ENCODE assay signal across 1 cellular context in the genomic region with DNA sequence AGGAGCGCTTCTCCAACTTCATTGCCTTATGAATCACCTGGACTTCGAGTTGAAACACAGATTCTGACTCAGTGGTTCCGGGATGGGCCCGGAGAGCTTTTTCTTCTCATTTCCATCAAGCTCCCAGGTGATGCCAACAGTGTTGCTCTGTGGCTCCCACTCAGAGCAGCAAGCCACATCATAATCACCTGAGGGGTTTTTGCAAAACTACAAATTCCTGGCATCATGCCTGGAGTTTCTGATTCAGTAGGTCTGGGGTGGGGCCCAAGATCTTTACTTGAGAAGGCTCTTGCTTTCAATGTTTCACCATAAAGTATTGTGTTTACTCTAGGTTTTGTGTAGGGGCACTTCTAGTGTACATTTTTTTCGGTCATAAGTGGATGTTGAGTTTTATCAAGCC.
TF ChIP-seq lines count a peak whose summit lies in the region.

No MANE protein-coding gene starts in this region.

TF ChIP-seq in H1, 55 proteins besides CTCF, POLR2A, EP300 and RAD21 (continued from another document):
- no peak for TF ChIP-seq CREB1 (IDR thresholded peaks at IDR 0.05)
- TF ChIP-seq BACH1 (IDR thresholded peaks at IDR 0.05; ENCODE audit: low read length), result no peak
- TF ChIP-seq SIRT6 (IDR thresholded peaks at IDR 0.05; ENCODE audit: low read length), result no peak
